ENCODE assay signal across 8 cellular contexts in genomic region chr4:185587444-185588161, GRCh38. TPM values are rescaled to one million over a fixed set of nuclear protein-coding genes. Genes with fewer than 3 reads are reported as not detected.
A peak's percentile ranks its signal among the peaks of the same experiment; 100 is the strongest.
DNase-seq lines count a peak whose midpoint lies in the region; ATAC-seq and TF ChIP-seq lines count a peak whose summit lies in the region.

No MANE protein-coding gene starts in this region.

- H2AFZ ChIP-seq in Karpas-422 (ENCODE audit: low read length) = no peak overlapping the region; the same call in 1 of the 2 replicates

- H3K27ac ChIP-seq in gastrocnemius medialis (peak overlapping the region; percentile 64 to 88 (median 76)), Karpas-422 (ENCODE audit: low read length) (no peak overlapping the region)

- H3K36me3 Mint-ChIP-seq in T-helper 2 cell treated with Interferon-gamma antibody and Interleukin-4, amounts not matched to agents 5 μg/mL and 100 μg/mL, for 36 hours (ENCODE audit: low read depth) = no peaks in the 10 kb centered on the region

- H3K9me2 ChIP-seq in Karpas-422 (replicated peaks; ENCODE audit: insufficient read depth, low read length) = no peaks in the 10 kb centered on the region

- H3K9me3 ChIP-seq in gastrocnemius medialis (no peaks in the 10 kb centered on the region), Karpas-422 (ENCODE audit: low read length) (no peaks in the 10 kb centered on the region)

- H3K4me2 ChIP-seq in Karpas-422 (ENCODE audit: low read depth, low read length, poor library complexity, severe bottlenecking) = no peak overlapping the region

- intact Hi-C loops in gastrocnemius medialis (cut with DNase I; ENCODE audit: low total_unique reads) = loop anchor here (2.0 kb wide), 1 partner anchor 83 kb away; no protein-coding TSS in a partner anchor

- no peaks in the 10 kb centered on the region for H4K20me1 ChIP-seq in Karpas-422 (ENCODE audit: insufficient read depth, low read depth, low read length)

- no peaks in the 10 kb centered on the region for H3K9me3 Mint-ChIP-seq in T-helper 2 cell treated with Interferon-gamma antibody and Interleukin-4, amounts not matched to agents 5 μg/mL and 100 μg/mL, for 36 hours

- TF ChIP-seq CTCF in gastrocnemius medialis (IDR thresholded peaks at IDR 0.05 in 4 of 5, conservative IDR thresholded peaks at IDR 0.05 in 1 of 5) = no peak

- DNase-seq in T-helper 2 cell treated with Interferon-gamma antibody and Interleukin-4, amounts not matched to agents 5 μg/mL and 100 μg/mL, for 36 hours (ENCODE audit: low spot score) = peak; percentile 67
- DNase-seq in cerebellar nuclear complex (lab: John Stamatoyannopoulos, UW) (peak; percentile 76 to 86), gastrocnemius medialis (peak in 1 of 2 donors; percentile 55), 8988T (no peak), NCI-H187 treated with DMSO at 0.1 percent for 48 hours (lab: John Stamatoyannopoulos, UW) (no peak), Karpas-422 (no peak)

- H3K4me3 Mint-ChIP-seq in T-helper 2 cell treated with Interferon-gamma antibody and Interleukin-4, amounts not matched to agents 5 μg/mL and 100 μg/mL, for 36 hours = peak overlapping the region; percentile 45

- H3K79me2 ChIP-seq in Karpas-422 (ENCODE audit: low read length) = no peaks in the 10 kb centered on the region

- peaks cover 5% of the 10 kb centered on the region for H3K4me1 Mint-ChIP-seq in T-helper 2 cell treated with Interferon-gamma antibody and Interleukin-4, amounts not matched to agents 5 μg/mL and 100 μg/mL, for 36 hours (ENCODE audit: low read depth)

- H3K4me1 ChIP-seq in gastrocnemius medialis = peaks cover 29 to 31% of the 10 kb centered on the region in 2 donors
- H3K4me1 ChIP-seq in Karpas-422 (ENCODE audit: low read length) = no peaks in the 10 kb centered on the region

- TF ChIP-seq POLR2A in GM18505 (IDR thresholded peaks at IDR 0.05; ENCODE audit: borderline replicate concordance, extremely low read depth, insufficient read depth, insufficient read length) = peak; percentile 50
- TF ChIP-seq POLR2A in gastrocnemius medialis (IDR thresholded peaks at IDR 0.05) = peak in 1 of 2 donors; percentile 38

- H3K36me3 ChIP-seq in gastrocnemius medialis = no peaks in the 10 kb centered on the region
- H3K36me3 ChIP-seq in Karpas-422 (ENCODE audit: insufficient read depth, low read length) = no peaks in the 10 kb centered on the region

- ATAC-seq in GM18505 (IDR thresholded peaks at IDR 0.05; ENCODE audit: unreplicated experiment) (peak; percentile 98), HG02678 (IDR thresholded peaks at IDR 0.05; ENCODE audit: unreplicated experiment) (peak; percentile 99), gastrocnemius medialis (peak; percentile 18 to 37)

- H3K9ac ChIP-seq in Karpas-422 (ENCODE audit: low read length) = no peak overlapping the region

- H3K27me3 ChIP-seq in gastrocnemius medialis (no peaks in the 10 kb centered on the region), Karpas-422 (ENCODE audit: low read length) (no peaks in the 10 kb centered on the region)

- H3K4me3 ChIP-seq in gastrocnemius medialis (peak overlapping the region in 3 of 4 donors; percentile 5 to 45 (median 26)), Karpas-422 (ENCODE audit: low read length) (no peak overlapping the region)

- in situ Hi-C loops in gastrocnemius medialis (cut with MboI; ENCODE audit: low sequenced_read_pairs in 4 of 4) = loop anchor here (10.0 to 25.0 kb wide), 3 partner anchors 73 to 775 kb away; no protein-coding TSS in a partner anchor

- H3K27me3 Mint-ChIP-seq in T-helper 2 cell treated with Interferon-gamma antibody and Interleukin-4, amounts not matched to agents 5 μg/mL and 100 μg/mL, for 36 hours (ENCODE audit: low read depth) = peaks cover 44% of the 10 kb centered on the region

- no peak overlapping the region for H3K27ac Mint-ChIP-seq in T-helper 2 cell treated with Interferon-gamma antibody and Interleukin-4, amounts not matched to agents 5 μg/mL and 100 μg/mL, for 36 hours

RNA-seq across cellular contexts. Expression of gene PDLIM3, which starts 52.3 kb away (rescaled TPM):
- 1,000 to 10,000 TPM; 1,062 to 7,224 (median 2,598) TPM for total RNA-seq in gastrocnemius medialis
- not detected in 2 replicates for total RNA-seq in Karpas-422 (2014; rRNA removed; shearing (Covaris generic); ENCODE audit: low replicate concordance)

Comparison
In these comparisons a context has a peak if more than half of its experiments do, and no peak if none do; other contexts are left out.
1. ATAC-seq: peak in every context shown above with its lines; median percentile 99 in HG02678; 98 in GM18505; 28 in gastrocnemius medialis.
2. DNase-seq: peak in T-helper 2 cell treated with Interferon-gamma antibody and Interleukin-4, amounts not matched to agents 5 μg/mL and 100 μg/mL, for 36 hours (single experiment) and cerebellar nuclear complex (2 of 2); none in 8988T (single experiment), NCI-H187 treated with DMSO at 0.1 percent for 48 hours (single experiment) and Karpas-422 (single experiment).
3. RNA of gene PDLIM3, which starts 52.3 kb away (total RNA-seq): 1,062 to 7,224 TPM in gastrocnemius medialis; not detected in Karpas-422; every median in the first group is over 1,000 times any median in the second.